Comparison of ENCODE assay signal across 16 cellular contexts in the genomic region with DNA sequence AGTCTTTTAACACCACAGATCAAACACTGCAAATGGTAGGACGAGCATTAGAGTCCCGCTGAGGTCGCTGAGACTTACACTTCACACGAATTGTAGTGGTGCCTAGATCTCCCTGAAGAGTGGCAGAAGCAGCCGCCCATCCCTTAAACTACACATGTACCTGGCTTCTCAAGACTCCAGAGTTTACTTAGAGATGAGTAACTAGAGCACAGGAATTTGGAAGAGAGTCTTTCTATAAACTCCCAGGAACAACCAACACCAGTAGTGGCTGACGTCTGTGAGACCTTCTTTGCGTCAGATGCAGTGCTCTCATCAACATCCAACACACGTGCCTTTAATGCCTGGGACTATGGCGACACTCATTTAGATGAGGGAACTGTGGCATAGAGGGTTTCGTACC. TPM values are rescaled to one million over a fixed set of nuclear protein-coding genes. Genes with fewer than 3 reads are reported as not detected.
A peak's percentile ranks its signal among the peaks of the same experiment; 100 is the strongest.
DNase-seq lines count a peak whose midpoint lies in the region; ATAC-seq and TF ChIP-seq lines count a peak whose summit lies in the region.
"Had no signal": no experiment of that assay in that cellular context is flagged by ENCODE, and none has a peak within 500 bp of the region (broad histone marks: within the 10 kb centered on the region; RNA-seq: fewer than 3 reads in every experiment).

No MANE protein-coding gene starts in this region.

- H3K36me3 ChIP-seq in heart right ventricle, result peaks cover 0 to 9% (median 0%) of the 10 kb centered on the region in 9 donors
- no peaks in the 10 kb centered on the region for H3K36me3 ChIP-seq in transverse colon

- no peaks in the 10 kb centered on the region for H3K27me3 Mint-ChIP-seq in neural crest cell (ENCODE audit: low read depth)

- peaks cover 2% of the 10 kb centered on the region for H3K9me3 Mint-ChIP-seq in neural crest cell

- ATAC-seq in heart right ventricle (peak in 5 of 8 donors; percentile 38 to 61 (median 48)), left cardiac atrium (no peak), left ventricle myocardium superior (peak; percentile 17)
- ATAC-seq: GM12878 had no signal

- no peak for TF ChIP-seq POLR2A in transverse colon (IDR thresholded peaks at IDR 0.05)

- H3K4me1 Mint-ChIP-seq in neural crest cell, result no peaks in the 10 kb centered on the region
- H3K4me1 Mint-ChIP-seq: B cell had no signal

- 54 to 69% methylated on average over 10 of the region's 10 CpGs for WGBS in heart right ventricle, 2 donors
- 87 to 91% methylated on average over 6 to 10 of the region's 10 CpGs for WGBS in transverse colon (ENCODE audit: low coverage in 1 of 2), 2 donors

- in situ Hi-C loops in transverse colon (cut with MboI; ENCODE audit: low pct_ligation_motif_present in 1 of 4, low pct_unique_long_range_greater_than_20kb in 1 of 4, low sequenced_read_pairs in 3 of 4), result no loop called here

- TF ChIP-seq EP300 in transverse colon (IDR thresholded peaks at IDR 0.05; ENCODE audit: low read depth), result peak; percentile 65

- intact Hi-C loops in heart right ventricle (cut with DNase I) (loop anchor here in 2 of 10 donors (10.0 kb wide), 2 partner anchors 155 to 215 kb away; no protein-coding TSS in a partner anchor), left cardiac atrium (cut with DNase I) (loop anchor here in 1 of 2 donors (5.0 kb wide), 1 partner anchor 218 kb away; no protein-coding TSS in a partner anchor), left ventricle myocardium superior (cut with micrococcal nuclease) (no loop called here), transverse colon (cut with DNase I; ENCODE audit: low total_unique reads) (loop anchor here (10.0 kb wide), 1 partner anchor 145 kb away; no protein-coding TSS in a partner anchor)

- H3K27ac ChIP-seq in heart right ventricle (peak overlapping the region in 9 of 10 donors; percentile 13 to 84 (median 61)), transverse colon (peak overlapping the region in 2 of 4 donors; percentile 10 to 18)
- H3K27ac ChIP-seq: GM23248 had no signal

- TF ChIP-seq CTCF in heart right ventricle (IDR thresholded peaks at IDR 0.05) (no peak), neural crest cell (conservative IDR thresholded peaks at IDR 0.05) (no peak), transverse colon (IDR thresholded peaks at IDR 0.05) (no peak)

- peak overlapping the region in 1 of 10 donors; percentile 68 for H3K4me3 ChIP-seq in heart right ventricle
- H3K4me3 ChIP-seq in transverse colon, result no peak overlapping the region
- H3K4me3 ChIP-seq: GM12878, GM23248 had no signal

- DNase-seq in heart right ventricle, result no peak
- no peak for DNase-seq in left cardiac atrium
- no peak for DNase-seq in left ventricle myocardium superior
- DNase-seq in neural crest cell (ENCODE audit: low read depth, low spot score), result no peak
- DNase-seq in transverse colon, result no peak
- no peak for DNase-seq in DMS79 treated with DMSO at 0.1 percent for 48 hours (lab: John Stamatoyannopoulos, UW)
- no peak for DNase-seq in NCI-H1417 (lab: John Stamatoyannopoulos, UW)
- no peak for DNase-seq in NCI-H146 (lab: John Stamatoyannopoulos, UW)
- DNase-seq: C1 segment of cervical spinal cord; Calu3; CD4-positive, alpha-beta T cell; DMS 273 treated with DMSO at 0.1 percent for 48 hours; H7 had no signal

- H3K4me1 ChIP-seq in heart right ventricle (peaks cover 4 to 67% (median 33%) of the 10 kb centered on the region in 9 donors), transverse colon (no peaks in the 10 kb centered on the region)

- H3K4me3 Mint-ChIP-seq in neural crest cell, result no peak overlapping the region
- H3K4me3 Mint-ChIP-seq: B cell; CD4-positive, alpha-beta T cell had no signal

- H3K27ac Mint-ChIP-seq in neural crest cell (ENCODE audit: unreplicated experiment), result peak overlapping the region; percentile 35
- H3K27ac Mint-ChIP-seq: B cell; CD4-positive, alpha-beta T cell had no signal

- peaks cover 9% of the 10 kb centered on the region for H3K36me3 Mint-ChIP-seq in neural crest cell (ENCODE audit: low read depth)

- H3K9me3 ChIP-seq in heart right ventricle, result no peaks in the 10 kb centered on the region
- no peaks in the 10 kb centered on the region for H3K9me3 ChIP-seq in transverse colon

- no peaks in the 10 kb centered on the region for H3K27me3 ChIP-seq in heart right ventricle
- no peaks in the 10 kb centered on the region for H3K27me3 ChIP-seq in transverse colon

RNA-seq across cellular contexts. Expression of a gene that starts 12.6 kb away (rescaled TPM):
- 1,000 to 10,000 TPM in 8 of 10 donors, 100 to 1,000 TPM in 2; 975 to 3,169 (median 1,932) TPM for total RNA-seq in heart right ventricle
- 100 to 1,000 TPM; 175 to 259 TPM for polyA plus RNA-seq in heart right ventricle
- total RNA-seq in left cardiac atrium, result 100 to 1,000 TPM; 439 to 535 TPM
- total RNA-seq in left ventricle myocardium superior, result 911 TPM
- 34.5 and 42.3 TPM in 2 replicates for total RNA-seq in neural crest cell
- total RNA-seq in transverse colon, result 100 to 1,000 TPM in 3 of 4 donors, 10 to 100 TPM in 1; 92.7 to 234 (median 122) TPM
- total RNA-seq: CD4-positive, alpha-beta T cell had no signal

Comparison
In these comparisons a context has a peak if more than half of its experiments do, and no peak if none do; other contexts are left out.
1. ATAC-seq: peak in heart right ventricle (5 of 8) and left ventricle myocardium superior (single experiment); none in left cardiac atrium (0 of 2).